ENCODE assay signal across 7 cellular contexts in the genomic region with DNA sequence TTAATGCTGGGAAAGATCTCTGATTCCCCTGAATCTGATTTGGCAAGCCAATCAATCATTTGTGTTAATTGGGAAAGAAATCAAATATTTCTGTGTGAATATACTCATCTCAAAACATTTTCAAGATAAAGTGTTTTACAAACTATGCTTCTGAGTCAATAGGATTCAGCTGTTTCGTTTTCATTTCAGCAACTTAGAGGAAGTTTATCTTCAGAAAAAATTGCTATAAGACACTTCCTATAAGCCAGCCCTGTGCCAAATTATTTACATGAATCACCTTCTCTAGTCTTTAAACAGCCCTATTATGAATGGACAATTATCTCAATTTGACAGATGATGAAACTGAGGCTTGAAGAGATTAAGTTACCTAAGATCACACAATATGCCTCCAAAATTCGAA. TPM values are rescaled to one million over a fixed set of nuclear protein-coding genes. Genes with fewer than 3 reads are reported as not detected.
DNase-seq lines count a peak whose midpoint lies in the region; ATAC-seq, FAIRE-seq and TF ChIP-seq lines count a peak whose summit lies in the region.
"Had no signal": no experiment of that assay in that cellular context is flagged by ENCODE, and none has a peak within 500 bp of the region (broad histone marks: within the 10 kb centered on the region; RNA-seq: fewer than 3 reads in every experiment).

No MANE protein-coding gene starts in this region.

- peak; percentile 45 for FAIRE-seq in GM18507 (lab: Jason Lieb, UNC)

- 70% methylated on average over 2 of the region's 2 CpGs for WGBS in hepatocyte (ENCODE audit: low lambda C conversion rate, missing lambda C conversion rate)

- peaks cover 6 to 12% (median 12%) of the 10 kb centered on the region in 3 donors for H3K4me1 Mint-ChIP-seq in IgD-negative memory B cell

- ATAC-seq in GM19397 (IDR thresholded peaks at IDR 0.05; ENCODE audit: unreplicated experiment), result no peak

- H3K4me3 ChIP-seq in hepatocyte, result no peak overlapping the region
- H3K4me3 ChIP-seq: cardiac muscle cell had no signal

- H3K27ac Mint-ChIP-seq in IgD-negative memory B cell, result peak overlapping the region in 2 of 3 donors; percentile 48 to 92

- H3K9me3 Mint-ChIP-seq in IgD-negative memory B cell, result no peaks in the 10 kb centered on the region

- H3K27me3 ChIP-seq in hepatocyte, result peaks cover 5% of the 10 kb centered on the region
- H3K27me3 ChIP-seq: cardiac muscle cell had no signal

- H3K27ac ChIP-seq in hepatocyte, result no peak overlapping the region
- H3K27ac ChIP-seq: cardiac muscle cell had no signal

- no peaks in the 10 kb centered on the region for H3K27me3 Mint-ChIP-seq in IgD-negative memory B cell

- H3K4me1 ChIP-seq in hepatocyte (ENCODE audit: insufficient read depth), result no peaks in the 10 kb centered on the region

- H2AFZ ChIP-seq in hepatocyte, result peak overlapping the region; percentile 19

- no peak overlapping the region for H3K4me2 ChIP-seq in hepatocyte

- no peak for DNase-seq in GM18507 (ENCODE audit: extremely low spot score, insufficient read length, low read depth)
- DNase-seq in hepatocyte (ENCODE audit: low spot score), result no peak
- DNase-seq in NCI-H748 (lab: John Stamatoyannopoulos, UW; ENCODE audit: unreplicated experiment), result no peak
- no peak for DNase-seq in HPDE6-E6E7 (ENCODE audit: extremely low spot score)

- no peaks in the 10 kb centered on the region for H3K36me3 ChIP-seq in hepatocyte (replicated peaks; ENCODE audit: insufficient read depth, low read depth)
- H3K36me3 ChIP-seq: cardiac muscle cell had no signal

- H3K36me3 Mint-ChIP-seq in IgD-negative memory B cell, result no peaks in the 10 kb centered on the region

- no peaks in the 10 kb centered on the region for H3K9me3 ChIP-seq in hepatocyte (ENCODE audit: low read depth)

- TF ChIP-seq CTCF in hepatocyte (IDR thresholded peaks at IDR 0.05; ENCODE audit: poor library complexity), result no peak

- peak overlapping the region; percentile 1 to 85 (median 74) for H3K4me3 Mint-ChIP-seq in IgD-negative memory B cell

- H3K79me2 ChIP-seq in hepatocyte, result no peaks in the 10 kb centered on the region

- no peaks in the 10 kb centered on the region for H4K20me1 ChIP-seq in hepatocyte (ENCODE audit: insufficient read depth, poor library complexity, severe bottlenecking)

- no peaks in the 10 kb centered on the region for H3K9me2 ChIP-seq in hepatocyte (replicated peaks; ENCODE audit: insufficient read depth)

RNA-seq across cellular contexts. Expression of a gene that starts 10.9 kb away (rescaled TPM):
- not detected for polyA plus RNA-seq in IgD-negative memory B cell
- not detected in 2 replicates for total RNA-seq in hepatocyte
- not detected in 2 replicates for polyA plus RNA-seq in hepatocyte
- total RNA-seq: cardiac muscle cell had no signal
- polyA plus RNA-seq: cardiac muscle cell had no signal

RNA-seq across cellular contexts. Expression of a gene that starts 19.6 kb away (rescaled TPM):
- polyA plus RNA-seq in IgD-negative memory B cell, result not detected
- total RNA-seq in hepatocyte, result not detected in 2 replicates
- polyA plus RNA-seq in hepatocyte, result not detected in 2 replicates
- total RNA-seq: cardiac muscle cell had no signal
- polyA plus RNA-seq: cardiac muscle cell had no signal

RNA-seq across cellular contexts. Expression of a gene that starts 48.4 kb away (rescaled TPM):
- polyA plus RNA-seq in IgD-negative memory B cell (not detected), hepatocyte (not detected in 2 replicates)
- not detected in 2 replicates for total RNA-seq in hepatocyte
- total RNA-seq: cardiac muscle cell had no signal
- polyA plus RNA-seq: cardiac muscle cell had no signal

RNA-seq across cellular contexts. Expression of a gene that starts 52.6 kb away (rescaled TPM):
- polyA plus RNA-seq in IgD-negative memory B cell (1.1 TPM), hepatocyte (10.6 and 14.0 TPM in 2 replicates)
- 2.9 and 3.5 TPM in 2 replicates for total RNA-seq in hepatocyte

RNA-seq across cellular contexts. Expression of a gene that starts 59.5 kb away (rescaled TPM):
- polyA plus RNA-seq in IgD-negative memory B cell (16.7 TPM), hepatocyte (22.8 and 29.0 TPM in 2 replicates)
- total RNA-seq in hepatocyte, result 27.4 and 30.0 TPM in 2 replicates
